In genomic region chr18:22844643-22845042, GRCh38 we compare ENCODE assay signal across 1 cellular context.
TF ChIP-seq lines count a peak whose summit lies in the region.

No MANE protein-coding gene starts in this region.

TF ChIP-seq in Ishikawa, 13 proteins besides CTCF, POLR2A, EP300 and RAD21 (continued from another document):
- no peak for TF ChIP-seq REST (IDR thresholded peaks at IDR 0.05; ENCODE audit: low read depth)
